In the genomic region with DNA sequence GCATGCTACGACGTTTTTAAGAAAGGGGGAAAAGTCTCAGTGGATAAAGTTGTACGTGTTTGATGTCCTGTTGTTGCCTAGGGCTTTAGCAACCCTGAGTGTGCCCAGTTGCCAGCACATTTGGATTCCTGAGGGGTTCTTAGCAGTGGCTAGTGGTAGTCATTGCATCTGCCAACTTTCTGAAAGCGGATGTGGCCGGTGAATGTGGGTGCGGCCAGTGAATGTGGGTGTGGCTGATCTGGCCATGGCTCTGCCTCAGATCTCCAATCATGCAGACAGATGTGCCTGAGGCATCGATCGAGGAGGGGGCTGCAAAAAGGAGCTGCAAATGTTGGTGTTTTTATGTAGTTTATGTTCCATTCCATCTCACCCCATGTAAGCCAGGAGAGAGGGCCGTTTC, we compare ENCODE assay signal across 10 cellular contexts. TPM values are rescaled to one million over a fixed set of nuclear protein-coding genes. Genes with fewer than 3 reads are reported as not detected.
DNase-seq lines count a peak whose midpoint lies in the region; ATAC-seq and TF ChIP-seq lines count a peak whose summit lies in the region.
"Had no signal": no experiment of that assay in that cellular context is flagged by ENCODE, and none has a peak within 500 bp of the region (broad histone marks: within the 10 kb centered on the region; RNA-seq: fewer than 3 reads in every experiment).

No MANE protein-coding gene starts in this region.

- intact Hi-C loops in IMR-90 (cut with micrococcal nuclease): no loop called here

- H3K9me3 ChIP-seq in BE2C (no peaks in the 10 kb centered on the region), IMR-90 (ENCODE audit: control insufficient read depth, insufficient read depth, low read length) (no peaks in the 10 kb centered on the region)

- peak; percentile 44 for ATAC-seq in IMR-90 (ENCODE audit: low read depth)
- ATAC-seq in left lobe of liver: peak; percentile 56
- no peak for ATAC-seq in HG03439 (IDR thresholded peaks at IDR 0.05; ENCODE audit: unreplicated experiment)
- no peak for ATAC-seq in GM18907 (IDR thresholded peaks at IDR 0.05; ENCODE audit: unreplicated experiment)

- H2AK5ac ChIP-seq in IMR-90 (ENCODE audit: low read depth, low read length): no peak overlapping the region

- no peak overlapping the region for H3K23ac ChIP-seq in IMR-90 (ENCODE audit: low read depth, low read length)

- no peaks in the 10 kb centered on the region for H3K79me1 ChIP-seq in IMR-90 (ENCODE audit: low read depth in 1 of 2, low read length in 2 of 2)

- no peaks in the 10 kb centered on the region for H4K20me1 ChIP-seq in IMR-90 (ENCODE audit: insufficient read depth, low read length)

- H3K36me3 ChIP-seq in BE2C (no peaks in the 10 kb centered on the region), IMR-90 (ENCODE audit: control insufficient read depth, insufficient read depth, low read length) (no peaks in the 10 kb centered on the region)

- H3K14ac ChIP-seq in IMR-90 (replicated peaks; ENCODE audit: low read depth, low read length): 0 out of 2 replicates have a peak overlapping the region, but pooled peaks have one; percentile 4

- H3K9me1 ChIP-seq in IMR-90 (ENCODE audit: insufficient read depth, low read length): no peaks in the 10 kb centered on the region; the same call in 1 of the 2 replicates

- peak overlapping the region; percentile 19 for H2AFZ ChIP-seq in IMR-90 (replicated peaks; ENCODE audit: low read length, poor library complexity)

- H2BK15ac ChIP-seq in IMR-90 (ENCODE audit: low read depth, low read length): no peak overlapping the region

- TF ChIP-seq RAD21 in IMR-90 (IDR thresholded peaks at IDR 0.05; ENCODE audit: low read length): no peak

- H3K27ac ChIP-seq in IMR-90 (ENCODE audit: insufficient read depth, low read length): no peak overlapping the region

- TF ChIP-seq CTCF in BE2C (IDR thresholded peaks at IDR 0.05; ENCODE audit: low read depth, low read length) (no peak), IMR-90 (conservative IDR thresholded peaks at IDR 0.05; ENCODE audit: low read depth, low read length) (no peak), astrocyte of the spinal cord (IDR thresholded peaks at IDR 0.05; ENCODE audit: low read depth, low read length) (no peak)

- H4K91ac ChIP-seq in IMR-90 (ENCODE audit: insufficient read depth, low read depth, low read length): peak overlapping the region; percentile 16; the same call in 1 of the 2 replicates

- in situ Hi-C loops in IMR-90 (cut with MboI; ENCODE audit: low sequenced_read_pairs): no loop called here
- in situ Hi-C loops in astrocyte of the spinal cord (cut with HindIII; ENCODE audit: low sequenced_read_pairs): no loop called here

- H3K4me3 ChIP-seq in BE2C (ENCODE audit: low read depth, low read length): no peak overlapping the region
- H3K4me3 ChIP-seq in IMR-90 (ENCODE audit: insufficient read depth, low read depth, low read length): no peak overlapping the region
- no peak overlapping the region for H3K4me3 ChIP-seq in astrocyte of the spinal cord (ENCODE audit: low read depth, low read length)

- no peak overlapping the region for H2BK120ac ChIP-seq in IMR-90 (ENCODE audit: low read depth, low read length)

- no peak overlapping the region for H2BK20ac ChIP-seq in IMR-90 (ENCODE audit: low read depth, low read length)

- BruUV-seq in IMR-90 (replicated peaks; lab: Mats Ljungman, UMichigan): no TSS peak

- DNase-seq in BE2C: peak; percentile 11
- peak; percentile 20 for DNase-seq in IMR-90
- peak; percentile 50 for DNase-seq in astrocyte of the spinal cord (ENCODE audit: low read depth, low spot score)
- DNase-seq in left lobe of liver (ENCODE audit: low spot score): no peak
- DNase-seq in anterior cingulate cortex (lab: John Stamatoyannopoulos, UW): no peak
- no peak for DNase-seq in activated CD4-positive, CD25-positive, alpha-beta regulatory T cell (lab: John Stamatoyannopoulos, UW)
- DNase-seq: CD4-positive, CD25-positive, alpha-beta regulatory T cell had no signal

- H2BK5ac ChIP-seq in IMR-90 (ENCODE audit: low read depth, low read length, poor library complexity, severe bottlenecking): no peak overlapping the region

- CTCF ChIA-PET in IMR-90 (lab: Yijun Ruan, JAX): interaction anchor here (1.0 kb wide), 1 partner anchor 18 kb away, joined by 3 read pairs; no protein-coding TSS in a partner anchor

- peak overlapping the region; percentile 54; the same call in 1 of the 2 replicates for H4K5ac ChIP-seq in IMR-90 (ENCODE audit: low read depth, low read length)

- H3K4me1 ChIP-seq in BE2C: no peaks in the 10 kb centered on the region
- peaks cover 12% of the 10 kb centered on the region for H3K4me1 ChIP-seq in IMR-90 (ENCODE audit: control insufficient read depth, insufficient read depth, low read length)

- H3K9ac ChIP-seq in IMR-90 (ENCODE audit: low read depth, low read length): no peak overlapping the region

- POLR2A ChIA-PET in IMR-90 (lab: Charles Lee; ENCODE audit: unreplicated experiment): no interaction called here

- peak overlapping the region; percentile 64; the same call in 1 of the 2 replicates for H3K18ac ChIP-seq in IMR-90 (ENCODE audit: low read depth, low read length)

- H3K56ac ChIP-seq in IMR-90 (ENCODE audit: extremely low read depth, insufficient read depth, low read length): no peak overlapping the region

- no peak for TF ChIP-seq POLR2A in IMR-90 (IDR thresholded peaks at IDR 0.05; ENCODE audit: low read depth, low read length)

- H4K8ac ChIP-seq in IMR-90 (ENCODE audit: low read depth in 2 of 2, low read length in 2 of 2): peak overlapping the region in 1 of 2 experiments; percentile 49; a peak in 2 of 4 replicates

- no peak overlapping the region for H2AK9ac ChIP-seq in IMR-90 (replicated peaks; ENCODE audit: low read depth, low read length, poor library complexity)

- peak overlapping the region; percentile 17; the same call in 1 of the 2 replicates for H3K4me2 ChIP-seq in IMR-90 (ENCODE audit: low read depth, low read length)

- no peak overlapping the region for H3K4ac ChIP-seq in IMR-90 (ENCODE audit: low read depth, low read length)

- dilution Hi-C loops in IMR-90 (cut with HindIII; ENCODE audit: low sequenced_read_pairs, unreplicated experiment): no loop called here

- H3K27me3 ChIP-seq in BE2C (no peaks in the 10 kb centered on the region), IMR-90 (ENCODE audit: control insufficient read depth, insufficient read depth, low read length) (no peaks in the 10 kb centered on the region)

- no CpG with 5 or more reads among the region's 9 CpGs for WGBS in IMR-90 (ENCODE audit: extremely low coverage in 2 of 2, insufficient read length in 1 of 2), 2 experiments

TF ChIP-seq in IMR-90, 13 proteins besides CTCF, POLR2A, EP300 and RAD21:
- TF ChIP-seq, protein P1, sequence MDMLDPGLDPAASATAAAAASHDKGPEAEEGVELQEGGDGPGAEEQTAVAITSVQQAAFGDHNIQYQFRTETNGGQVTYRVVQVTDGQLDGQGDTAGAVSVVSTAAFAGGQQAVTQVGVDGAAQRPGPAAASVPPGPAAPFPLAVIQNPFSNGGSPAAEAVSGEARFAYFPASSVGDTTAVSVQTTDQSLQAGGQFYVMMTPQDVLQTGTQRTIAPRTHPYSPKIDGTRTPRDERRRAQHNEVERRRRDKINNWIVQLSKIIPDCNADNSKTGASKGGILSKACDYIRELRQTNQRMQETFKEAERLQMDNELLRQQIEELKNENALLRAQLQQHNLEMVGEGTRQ (IDR thresholded peaks at IDR 0.05; ENCODE audit: low read depth, low read length): no peak
- TF ChIP-seq RFX5 (IDR thresholded peaks at IDR 0.05; ENCODE audit: low read depth, low read length): no peak
- no peak for TF ChIP-seq SMC3 (IDR thresholded peaks at IDR 0.05; ENCODE audit: low read depth, low read length)
- no peak for TF ChIP-seq MAFK (IDR thresholded peaks at IDR 0.05; ENCODE audit: low read depth, low read length)
- no peak for TF ChIP-seq FOS (IDR thresholded peaks at IDR 0.05; ENCODE audit: low read depth, low read length)
- no peak for TF ChIP-seq RCOR1 (IDR thresholded peaks at IDR 0.05; ENCODE audit: insufficient replicate concordance, low read length)
- TF ChIP-seq CHD1 (IDR thresholded peaks at IDR 0.05; ENCODE audit: low read depth, low read length): no peak
- TF ChIP-seq, protein P2, sequence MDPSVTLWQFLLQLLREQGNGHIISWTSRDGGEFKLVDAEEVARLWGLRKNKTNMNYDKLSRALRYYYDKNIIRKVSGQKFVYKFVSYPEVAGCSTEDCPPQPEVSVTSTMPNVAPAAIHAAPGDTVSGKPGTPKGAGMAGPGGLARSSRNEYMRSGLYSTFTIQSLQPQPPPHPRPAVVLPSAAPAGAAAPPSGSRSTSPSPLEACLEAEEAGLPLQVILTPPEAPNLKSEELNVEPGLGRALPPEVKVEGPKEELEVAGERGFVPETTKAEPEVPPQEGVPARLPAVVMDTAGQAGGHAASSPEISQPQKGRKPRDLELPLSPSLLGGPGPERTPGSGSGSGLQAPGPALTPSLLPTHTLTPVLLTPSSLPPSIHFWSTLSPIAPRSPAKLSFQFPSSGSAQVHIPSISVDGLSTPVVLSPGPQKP (IDR thresholded peaks at IDR 0.05; ENCODE audit: borderline replicate concordance, low read depth, low read length): no peak
- TF ChIP-seq MXI1 (IDR thresholded peaks at IDR 0.05; ENCODE audit: borderline replicate concordance, low read depth, low read length): no peak
- no peak for TF ChIP-seq NFE2L2 (IDR thresholded peaks at IDR 0.05; ENCODE audit: low read depth, low read length)
- no peak for TF ChIP-seq MAZ (IDR thresholded peaks at IDR 0.05; ENCODE audit: borderline replicate concordance, low read depth, low read length)
- no peak for TF ChIP-seq CEBPB (IDR thresholded peaks at IDR 0.05; ENCODE audit: low read depth, low read length)
- no peak for TF ChIP-seq BHLHE40 (IDR thresholded peaks at IDR 0.05; ENCODE audit: low read depth, low read length)

RNA-seq across cellular contexts. Expression of gene FAT1, which starts 41.5 kb away (rescaled TPM):
- 0.45 TPM for polyA plus RNA-seq in BE2C (2012; ENCODE audit: insufficient read depth, insufficient read length, low read depth)
- total RNA-seq in IMR-90 (2012; rRNA removed) (464 and 519 TPM in 2 replicates), left lobe of liver (33.4 TPM)
- polyA plus RNA-seq in IMR-90 (2012; rRNA removed): 156 and 171 TPM in 2 replicates
- 126 and 202 TPM in 2 replicates for polyA plus RNA-seq in IMR-90 (2012; cell fraction: cytosol; rRNA removed)
- polyA plus RNA-seq in IMR-90 (2012; cell fraction: nucleus; rRNA removed; ENCODE audit: low replicate concordance): 206 and 325 TPM in 2 replicates
- total RNA-seq: activated CD8-positive, alpha-beta memory T cell treated with anti-CD3 and anti-CD28 coated beads for 36 hours; CD4-positive, CD25-positive, alpha-beta regulatory T cell had no signal

Comparison
In these comparisons a context has a peak if more than half of its experiments do, and no peak if none do; other contexts are left out.
1. DNase-seq: peak in BE2C (single experiment), IMR-90 (single experiment) and astrocyte of the spinal cord (single experiment); none in left lobe of liver (single experiment), anterior cingulate cortex (0 of 58) and activated CD4-positive, CD25-positive, alpha-beta regulatory T cell (0 of 4).
2. ATAC-seq: peak in IMR-90 (single experiment) and left lobe of liver (single experiment); none in HG03439 (single experiment) and GM18907 (single experiment).
3. RNA of gene FAT1, which starts 41.5 kb away (total RNA-seq): 464 to 519 TPM in IMR-90; 33.4 TPM in left lobe of liver (single experiment); every median in the first group is over 10 times any median in the second.